13 cellular contexts compared by ENCODE assay signal in genomic region chr5:3590967-3591900, GRCh38. TPM values are rescaled to one million over a fixed set of nuclear protein-coding genes. Genes with fewer than 3 reads are reported as not detected.
DNase-seq lines count a peak whose midpoint lies in the region; ATAC-seq, FAIRE-seq and TF ChIP-seq lines count a peak whose summit lies in the region.
"Had no signal": no experiment of that assay in that cellular context is flagged by ENCODE, and none has a peak within 500 bp of the region (broad histone marks: within the 10 kb centered on the region; RNA-seq: fewer than 3 reads in every experiment).

No MANE protein-coding gene starts in this region.

- dilution Hi-C loops in mammary epithelial cell (cut with HindIII; ENCODE audit: low sequenced_read_pairs), result no loop called here

- H3K36me3 Mint-ChIP-seq in type B pancreatic cell, result peaks cover 4% of the 10 kb centered on the region

- FAIRE-seq in K562 (lab: Jason Lieb, UNC), result no peak

- H3K4me3 ChIP-seq in mammary epithelial cell (replicated peaks in 1 of 3; ENCODE audit: insufficient read depth in 1 of 3, low read depth in 2 of 3, low read length in 3 of 3) (no peak overlapping the region), K562 (no peak overlapping the region)

- H3K27ac ChIP-seq in mammary epithelial cell (ENCODE audit: insufficient read depth, low read depth, low read length) (no peak overlapping the region), K562 (ENCODE audit: extremely low read depth, low read depth, low read length) (no peak overlapping the region)

- POLR2A ChIA-PET in K562 (lab: Yijun Ruan, JAX), result no interaction called here

- H3K9ac ChIP-seq in mammary epithelial cell (ENCODE audit: insufficient read depth, low read length), result no peak overlapping the region
- no peak overlapping the region for H3K9ac ChIP-seq in K562 (ENCODE audit: insufficient read depth in 1 of 2, low read depth in 2 of 2, low read length in 2 of 2)

- no peaks in the 10 kb centered on the region for H3K9me3 ChIP-seq in mammary epithelial cell (replicated peaks; ENCODE audit: insufficient read depth, low read length)
- no peaks in the 10 kb centered on the region for H3K9me3 ChIP-seq in K562 (replicated peaks; ENCODE audit: control insufficient read depth, insufficient read depth, low read depth, low read length)

- H2AFZ ChIP-seq in mammary epithelial cell (ENCODE audit: low read depth, low read length), result no peak overlapping the region
- H2AFZ ChIP-seq in K562 (ENCODE audit: low read depth, low read length), result no peak overlapping the region

- peaks cover 11% of the 10 kb centered on the region for H3K4me1 Mint-ChIP-seq in type B pancreatic cell (ENCODE audit: unreplicated experiment)

- H4K20me1 ChIP-seq in mammary epithelial cell (ENCODE audit: insufficient read depth, low read length) (no peaks in the 10 kb centered on the region), K562 (replicated peaks; ENCODE audit: control insufficient read depth, insufficient read depth, low read length) (no peaks in the 10 kb centered on the region)

- peaks cover 84% of the 10 kb centered on the region for H3K27me3 Mint-ChIP-seq in type B pancreatic cell

- DNase-seq in T47D (ENCODE audit: low read depth in 1 of 2, low spot score in 1 of 2) (peak; percentile 5 to 69), mammary epithelial cell (no peak), K562 (ENCODE audit: extremely low read depth in 1 of 4, low spot score in 3 of 4) (no peak), left kidney (ENCODE audit: low read depth, low spot score) (peak; percentile 52), type B pancreatic cell (ENCODE audit: extremely low spot score, unreplicated experiment) (no peak), NOMO-1 (lab: John Stamatoyannopoulos, UW; ENCODE audit: unreplicated experiment in 2 of 2) (no peak)
- no peak for DNase-seq in stimulated activated CD4-positive, alpha-beta T cell treated with anti-CD3 and anti-CD28 coated beads, Interleukin-2, amount 100 ng/mL, for 24 hours
- no peak for DNase-seq in activated naive CD4-positive, alpha-beta T cell (lab: John Stamatoyannopoulos, UW)
- DNase-seq: activated CD4-positive, CD25-positive, alpha-beta regulatory T cell treated with anti-CD3 and anti-CD28 coated beads, Interleukin-2, amount 50 U/mL, for 72 hours; COR-L47; left colon; SW 1271 had no signal

- TF ChIP-seq CTCF in mammary epithelial cell (conservative IDR thresholded peaks at IDR 0.05 in 1 of 2, IDR thresholded peaks at IDR 0.05 in 1 of 2; ENCODE audit: extremely low read depth in 1 of 2, insufficient read depth in 1 of 2, low read depth in 1 of 2, low read length in 2 of 2), result no peak
- no peak for TF ChIP-seq CTCF in K562 (IDR thresholded peaks at IDR 0.05 in 2 of 3, conservative IDR thresholded peaks at IDR 0.05 in 1 of 3; ENCODE audit: insufficient read depth in 2 of 3, low read depth in 1 of 3, low read length in 3 of 3)
- TF ChIP-seq CTCF in type B pancreatic cell (conservative IDR thresholded peaks at IDR 0.05), result peak; percentile 69

- H3K27ac Mint-ChIP-seq in type B pancreatic cell, result no peak overlapping the region

- H3K9me1 ChIP-seq in K562 (ENCODE audit: control insufficient read depth, insufficient read depth, low read length), result no peaks in the 10 kb centered on the region

- intact Hi-C loops in mammary epithelial cell (cut with micrococcal nuclease) (loop anchor here (10.0 kb wide), 1 partner anchor 1826 kb away; no protein-coding TSS in a partner anchor), K562 (cut with micrococcal nuclease) (no loop called here)

- no peak for TF ChIP-seq RAD21 in K562 (CRISPR knock-in tag; conservative IDR thresholded peaks at IDR 0.05 in 1 of 2, IDR thresholded peaks at IDR 0.05 in 1 of 2)

- WGBS in mammary epithelial cell (ENCODE audit: low coverage, missing lambda C conversion rate), result 94% methylated on average over 25 of the region's 79 CpGs
- WGBS in K562 (ENCODE audit: insufficient coverage, low coverage, missing lambda C conversion rate), result 2% methylated on average over 79 of the region's 79 CpGs

- TF ChIP-seq EP300 in K562 (IDR thresholded peaks at IDR 0.05; ENCODE audit: low read length), result no peak

- in situ Hi-C loops in T47D (cut with HindIII; ENCODE audit: low pct_unique_long_range_greater_than_20kb, low sequenced_read_pairs), result no loop called here
- in situ Hi-C loops in mammary epithelial cell (cut with MboI; ENCODE audit: low sequenced_read_pairs in 2 of 2), result no loop called here
- in situ Hi-C loops in K562 (cut with MboI), result no loop called here

- BruUV-seq in mammary epithelial cell (replicated peaks; lab: Mats Ljungman, UMichigan) (no TSS peak), K562 (replicated peaks; lab: Mats Ljungman, UMichigan) (no TSS peak)

- H3K4me1 ChIP-seq in mammary epithelial cell (ENCODE audit: insufficient read depth, low read length) (peaks cover 14% of the 10 kb centered on the region), K562 (replicated peaks in 1 of 2; ENCODE audit: control insufficient read depth in 2 of 2, insufficient read depth in 2 of 2, low read length in 2 of 2) (peaks cover 0 to 7% of the 10 kb centered on the region in 2 experiments; a peak in 1 of 5 replicates)

- peaks cover 10% of the 10 kb centered on the region for H3K79me2 ChIP-seq in mammary epithelial cell (ENCODE audit: insufficient read depth, low read length)
- H3K79me2 ChIP-seq in K562 (ENCODE audit: control insufficient read depth, insufficient read depth, low read length), result no peaks in the 10 kb centered on the region

- H3K27me3 ChIP-seq in mammary epithelial cell (ENCODE audit: insufficient read depth, low read length) (no peaks in the 10 kb centered on the region), K562 (ENCODE audit: control insufficient read depth in 2 of 2, insufficient read depth in 2 of 2, low read length in 2 of 2) (peaks cover 12 to 41% of the 10 kb centered on the region in 2 experiments; a peak in 3 of 5 replicates)

- peak overlapping the region; percentile 82 for H3K4me3 Mint-ChIP-seq in type B pancreatic cell

- H3K4me2 ChIP-seq in mammary epithelial cell (ENCODE audit: insufficient read depth, low read depth, low read length) (no peak overlapping the region), K562 (ENCODE audit: insufficient read depth, low read length) (no peak overlapping the region)

- peak; percentile 38 for ATAC-seq in K562
- ATAC-seq: left colon had no signal

- no peak for TF ChIP-seq POLR2A in K562 (conservative IDR thresholded peaks at IDR 0.05)

- CTCF ChIA-PET in mammary epithelial cell (lab: Charles Lee; ENCODE audit: low non-redundant PET) (no interaction called here), K562 (lab: Yijun Ruan, JAX; ENCODE audit: low intra/inter-chr PET ratio) (no interaction called here)

- no peaks in the 10 kb centered on the region for H3K9me3 Mint-ChIP-seq in type B pancreatic cell

- H3K36me3 ChIP-seq in mammary epithelial cell (ENCODE audit: insufficient read depth, low read length) (no peaks in the 10 kb centered on the region), K562 (ENCODE audit: control insufficient read depth, insufficient read depth, low read length) (no peaks in the 10 kb centered on the region)

TF ChIP-seq in K562, 482 proteins besides CTCF, POLR2A, EP300 and RAD21:
- no peak for TF ChIP-seq THRAP3 (IDR thresholded peaks at IDR 0.05; ENCODE audit: borderline replicate concordance)
- TF ChIP-seq ZEB2 (IDR thresholded peaks at IDR 0.05), result no peak
- no peak for TF ChIP-seq ZNF444 (CRISPR knock-in tag; IDR thresholded peaks at IDR 0.05)
- TF ChIP-seq MIER1 (IDR thresholded peaks at IDR 0.05; ENCODE audit: low read depth), result no peak

RNA-seq across cellular contexts. Expression of gene IRX1, which starts 4.4 kb away (rescaled TPM):
- 100 to 1,000 TPM in 1 of 2 donors, 10 to 100 TPM in 1; 29.8 to 200 TPM for total RNA-seq in mammary epithelial cell
- polyA plus RNA-seq in mammary epithelial cell, result 29.6 TPM
- polyA minus RNA-seq in mammary epithelial cell, result 14.3 TPM
- total RNA-seq in K562 (2011; cell fraction: chromatin; rRNA removed; ENCODE audit: low replicate concordance), result not detected in 2 replicates
- not detected in 2 replicates for total RNA-seq in K562 (2011; cell fraction: nucleolus; rRNA removed)
- not detected in 2 replicates for total RNA-seq in K562 (2011; cell fraction: nucleoplasm; rRNA removed)
- not detected in 2 replicates for total RNA-seq in K562 (2014; rRNA removed)
- total RNA-seq in K562 (2014; rRNA removed; fragmentation: Illumina TruSeq; extraction: Trizol), result not detected in 2 replicates
- total RNA-seq in K562 (2015; rRNA removed; fragmentation: Illumina TruSeq; extraction: Trizol), result not detected in 2 replicates
- not detected in 2 replicates for total RNA-seq in K562 (2021)
- polyA plus RNA-seq in K562 (2011; rRNA removed), result not detected in 2 replicates
- polyA plus RNA-seq in K562 (2011; cell fraction: cytosol; rRNA removed), result not detected in 2 replicates
- polyA plus RNA-seq in K562 (2011; cell fraction: nucleus; rRNA removed), result not detected in 2 replicates
- not detected in 2 replicates for polyA plus RNA-seq in K562 (2012)
- not detected in 2 replicates for polyA plus RNA-seq in K562 (2014; fragmentation: Illumina TruSeq; extraction: Trizol)
- not detected for polyA plus RNA-seq in K562 (2014; fragmentation: Nextera tagmentation; extraction: Ambion mirVana)
- not detected in 2 replicates for polyA plus RNA-seq in K562 (2014; rRNA removed)
- polyA minus RNA-seq in K562 (2011; rRNA and poly(A)+ RNA removed), result not detected in 2 replicates
- not detected in 2 replicates for polyA minus RNA-seq in K562 (2011; cell fraction: cytosol; rRNA and poly(A)+ RNA removed)
- not detected in 2 replicates for polyA minus RNA-seq in K562 (2011; cell fraction: nucleus; rRNA and poly(A)+ RNA removed)
- total RNA-seq in type B pancreatic cell (ENCODE audit: low replicate concordance), result 24.1 and 25.0 TPM in 2 replicates
- total RNA-seq: left colon, OCI-LY7 had no signal

Comparison
In these comparisons a context has a peak if more than half of its experiments do, and no peak if none do; other contexts are left out.
1. DNase-seq: peak in T47D (2 of 2) and left kidney (single experiment); none in mammary epithelial cell (single experiment), K562 (0 of 4), type B pancreatic cell (single experiment), NOMO-1 (0 of 2), stimulated activated CD4-positive, alpha-beta T cell treated with anti-CD3 and anti-CD28 coated beads, Interleukin-2, amount 100 ng/mL, for 24 hours (0 of 2) and activated naive CD4-positive, alpha-beta T cell (0 of 4).
2. RNA of gene IRX1, which starts 4.4 kb away (total RNA-seq): 29.8 to 200 TPM in mammary epithelial cell and 24.1 to 25.0 TPM in type B pancreatic cell; not detected in K562; every median in the first group is over 10 times any median in the second.